In the genomic region with DNA sequence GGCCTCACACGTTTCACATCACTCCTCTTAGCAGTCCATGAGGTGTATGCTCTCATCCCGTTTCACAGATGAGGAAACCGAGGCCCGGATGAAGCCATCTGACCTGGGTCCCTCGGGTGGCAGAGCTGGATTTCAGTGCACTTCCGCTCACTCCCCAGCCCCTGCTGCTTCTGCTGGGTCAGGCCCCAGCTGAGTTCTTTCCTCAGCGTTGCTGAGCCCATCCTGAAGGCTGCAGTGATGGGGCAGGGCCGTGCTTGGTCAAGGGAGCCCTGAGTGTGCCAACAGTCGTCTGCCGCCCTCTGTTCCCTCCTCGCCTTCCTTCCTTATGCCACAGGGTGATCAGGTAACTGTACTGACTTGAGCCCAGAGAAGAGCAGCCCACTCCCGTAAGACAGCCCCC, we compare ENCODE assay signal across 32 cellular contexts. TPM values are rescaled to one million over a fixed set of nuclear protein-coding genes. Genes with fewer than 3 reads are reported as not detected.
"Had no signal": no experiment of that assay in that cellular context is flagged by ENCODE, and none has a peak within 500 bp of the region (broad histone marks: within the 10 kb centered on the region; RNA-seq: fewer than 3 reads in every experiment).

No MANE protein-coding gene starts in this region.

- H3K4me1 ChIP-seq: ascending aorta, breast epithelium had no signal

- H3K9me3 ChIP-seq: ascending aorta, breast epithelium had no signal

- DNase-seq: activated B cell treated with CpG ODN at 0.5 μM for 24 hours; activated CD4-positive, alpha-beta memory T cell treated with anti-CD3 and anti-CD28 coated beads, Interleukin-2, amount 10 ng/mL, durations not matched to agents 7 days and 5 days; activated CD4-positive, alpha-beta T cell treated with anti-CD3 and anti-CD28 coated beads for 4 hours; activated CD4-positive, alpha-beta T cell treated with anti-CD3 and anti-CD28 coated beads, Interleukin-2, amount 50 U/mL, for 1 hour; activated CD4-positive, CD25-positive, alpha-beta regulatory T cell treated with anti-CD3 and anti-CD28 coated beads, Interleukin-2, amount 50 U/mL, for 72 hours; activated CD8-positive, alpha-beta memory T cell treated with anti-CD3 and anti-CD28 coated beads for 24 hours; activated CD8-positive, alpha-beta memory T cell treated with anti-CD3 and anti-CD28 coated beads, Interleukin-2, amount 10 ng/mL, durations not matched to agents 7 days and 5 days; activated CD8-positive, alpha-beta memory T cell treated with anti-CD3 and anti-CD28 coated beads, Interleukin-2, amount 50 U/mL, for 48 hours; activated effector memory CD4-positive, alpha-beta T cell treated with anti-CD3 and anti-CD28 coated beads, Interleukin-2, amount 50 U/mL, for 16 hours; activated naive CD4-positive, alpha-beta T cell; activated naive CD4-positive, alpha-beta T cell treated with anti-CD3 and anti-CD28 coated beads, Interleukin-2, amount 50 U/mL, for 16 hours; activated naive CD8-positive, alpha-beta T cell treated with anti-CD3 and anti-CD28 coated beads for 36 hours; activated T-cell treated with anti-CD3 and anti-CD28 coated beads, Interleukin-2, amount 50 U/mL, for 72 hours; amniotic stem cell; MM.1S; MV-4-11; NCI-H1092; NCI-H1436 treated with DMSO at 0.1 percent for 48 hours; NCI-H1694 treated with DMSO at 0.1 percent for 48 hours; NCI-H2029; NCI-H345; NCI-H524 treated with DMSO at 0.1 percent for 48 hours; SW 1271; T-helper 1 cell; T-helper 2 cell; T-helper 9 cell had no signal

- H3K4me3 ChIP-seq: ascending aorta, breast epithelium had no signal

- H3K27me3 ChIP-seq: ascending aorta, breast epithelium had no signal

- ATAC-seq: activated CD8-positive, alpha-beta memory T cell treated with anti-CD3 and anti-CD28 coated beads, Interleukin-2, amount 10 ng/mL, durations not matched to agents 7 days and 5 days; activated T-cell treated with anti-CD3 and anti-CD28 coated beads, Interleukin-2, amount 50 U/mL, for 72 hours; activated T-helper 17 cell treated with anti-CD3 and anti-CD28 coated beads, Interleukin-2, amount 50 U/mL, for 72 hours; Panc1 had no signal

- H3K9ac ChIP-seq: KMS-11 had no signal

- H3K27me3 Mint-ChIP-seq: activated B cell treated with CpG ODN at 0.5 μM for 24 hours; activated CD4-positive, alpha-beta memory T cell treated with anti-CD3 and anti-CD28 coated beads, Interleukin-2, amount 10 ng/mL, durations not matched to agents 7 days and 5 days; activated CD8-positive, alpha-beta memory T cell treated with anti-CD3 and anti-CD28 coated beads, Interleukin-2, amount 10 ng/mL, durations not matched to agents 7 days and 5 days; activated naive CD8-positive, alpha-beta T cell treated with anti-CD3 and anti-CD28 coated beads for 36 hours; activated T-helper 17 cell treated with anti-CD3 and anti-CD28 coated beads, Interleukin-2, amount 50 U/mL, for 72 hours had no signal

- H3K9me3 Mint-ChIP-seq: activated B cell treated with CpG ODN at 0.5 μM for 24 hours; activated CD4-positive, alpha-beta memory T cell treated with anti-CD3 and anti-CD28 coated beads, Interleukin-2, amount 10 ng/mL, durations not matched to agents 7 days and 5 days; activated naive CD8-positive, alpha-beta T cell treated with anti-CD3 and anti-CD28 coated beads for 36 hours; activated T-cell treated with anti-CD3 and anti-CD28 coated beads, Interleukin-2, amount 50 U/mL, for 72 hours; activated T-helper 17 cell treated with anti-CD3 and anti-CD28 coated beads, Interleukin-2, amount 50 U/mL, for 72 hours had no signal

- H3K4me1 Mint-ChIP-seq: activated CD4-positive, alpha-beta memory T cell treated with anti-CD3 and anti-CD28 coated beads, Interleukin-2, amount 10 ng/mL, durations not matched to agents 7 days and 5 days; activated CD8-positive, alpha-beta memory T cell treated with anti-CD3 and anti-CD28 coated beads, Interleukin-2, amount 10 ng/mL, durations not matched to agents 7 days and 5 days; activated naive CD8-positive, alpha-beta T cell treated with anti-CD3 and anti-CD28 coated beads for 36 hours; activated T-helper 17 cell treated with anti-CD3 and anti-CD28 coated beads, Interleukin-2, amount 50 U/mL, for 72 hours had no signal

- H3K4me2 ChIP-seq: KMS-11 had no signal

- H3K4me3 Mint-ChIP-seq: activated B cell treated with CpG ODN at 0.5 μM for 24 hours; activated CD4-positive, alpha-beta memory T cell treated with anti-CD3 and anti-CD28 coated beads, Interleukin-2, amount 10 ng/mL, durations not matched to agents 7 days and 5 days; activated CD8-positive, alpha-beta memory T cell treated with anti-CD3 and anti-CD28 coated beads, Interleukin-2, amount 10 ng/mL, durations not matched to agents 7 days and 5 days; activated naive CD8-positive, alpha-beta T cell treated with anti-CD3 and anti-CD28 coated beads for 36 hours; activated T-cell treated with anti-CD3 and anti-CD28 coated beads, Interleukin-2, amount 50 U/mL, for 72 hours; activated T-helper 17 cell treated with anti-CD3 and anti-CD28 coated beads, Interleukin-2, amount 50 U/mL, for 72 hours had no signal

- H3K27ac ChIP-seq: ascending aorta, breast epithelium, KMS-11, VCaP had no signal

RNA-seq across cellular contexts. Expression of a gene that starts 51.0 kb away (rescaled TPM):
- total RNA-seq: ascending aorta had no signal
